ENCODE assay signal across 8 cellular contexts in the genomic region with DNA sequence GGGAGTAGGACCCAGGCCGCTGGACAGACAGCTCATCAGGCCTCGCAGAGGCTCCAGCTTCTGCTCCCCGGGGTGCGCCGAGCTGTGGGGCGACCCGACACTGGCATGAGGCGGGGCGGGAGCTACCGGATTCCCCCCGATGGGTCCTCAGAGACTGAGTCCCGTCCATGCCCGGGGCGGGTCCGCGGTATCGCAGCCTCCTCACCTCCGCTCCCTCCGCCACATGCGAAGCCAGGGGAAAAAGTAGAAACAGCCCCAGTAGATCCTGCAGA. TPM values are rescaled to one million over a fixed set of nuclear protein-coding genes. Genes with fewer than 3 reads are reported as not detected.
DNase-seq lines count a peak whose midpoint lies in the region; ATAC-seq, FAIRE-seq and TF ChIP-seq lines count a peak whose summit lies in the region.

No MANE protein-coding gene starts in this region.

- H3K79me1 ChIP-seq in H9 (ENCODE audit: insufficient read depth, low read depth, low read length, poor library complexity, severe bottlenecking): no peaks in the 10 kb centered on the region

- H3K36me3 ChIP-seq in CD4-positive, CD25-positive, alpha-beta regulatory T cell (ENCODE audit: control insufficient read depth, insufficient read depth, low read length): no peaks in the 10 kb centered on the region
- peaks cover 0 to 4% of the 10 kb centered on the region in 2 donors for H3K36me3 ChIP-seq in kidney (ENCODE audit: control insufficient read depth in 1 of 2, insufficient read depth in 2 of 2, low read length in 2 of 2)
- H3K36me3 ChIP-seq in tibial nerve: peaks cover 0 to 51% (median 0%) of the 10 kb centered on the region in 3 donors

- H4K5ac ChIP-seq in H9 (ENCODE audit: insufficient read length, low read depth, low read length): no peak overlapping the region

- peaks cover 0 to 7% (median 3%) of the 10 kb centered on the region in 7 donors for H3K9me3 Mint-ChIP-seq in CD4-positive, CD25-positive, alpha-beta regulatory T cell
- H3K9me3 Mint-ChIP-seq in H9: peaks cover 10 to 13% of the 10 kb centered on the region in 2 experiments
- H3K9me3 Mint-ChIP-seq in activated CD4-positive, alpha-beta memory T cell treated with anti-CD3 and anti-CD28 coated beads for 36 hours: peaks cover 17% of the 10 kb centered on the region

- H4K20me1 ChIP-seq in H9 (ENCODE audit: control insufficient read depth, insufficient read depth, insufficient read length): no peaks in the 10 kb centered on the region

- no peak overlapping the region for H2BK5ac ChIP-seq in H9 (ENCODE audit: insufficient read length, low read length)

- no peak overlapping the region for H2BK12ac ChIP-seq in H9 (ENCODE audit: insufficient read length, low read depth, low read length)

- peaks cover 37% of the 10 kb centered on the region for H3K4me1 ChIP-seq in CD4-positive, CD25-positive, alpha-beta regulatory T cell (ENCODE audit: control insufficient read depth, insufficient read depth, low read length, poor library complexity, severe bottlenecking)
- no peaks in the 10 kb centered on the region for H3K4me1 ChIP-seq in H9 (ENCODE audit: insufficient read depth, low read length)
- peaks cover 0 to 2% of the 10 kb centered on the region in 2 donors for H3K4me1 ChIP-seq in kidney (ENCODE audit: control insufficient read depth in 1 of 2, insufficient read depth in 1 of 2, low read depth in 1 of 2, low read length in 2 of 2)
- peaks cover 0 to 30% (median 7%) of the 10 kb centered on the region in 4 donors for H3K4me1 ChIP-seq in tibial nerve

- no peak overlapping the region for H2AK5ac ChIP-seq in H9 (ENCODE audit: insufficient read length, low read length)

- no peak for TF ChIP-seq EP300 in tibial nerve (IDR thresholded peaks at IDR 0.05)

- H3K4me1 Mint-ChIP-seq in CD4-positive, CD25-positive, alpha-beta regulatory T cell: peaks cover 10 to 64% (median 36%) of the 10 kb centered on the region in 4 donors
- peaks cover 7 to 8% of the 10 kb centered on the region in 2 experiments for H3K4me1 Mint-ChIP-seq in H9
- H3K4me1 Mint-ChIP-seq in activated CD4-positive, alpha-beta memory T cell treated with anti-CD3 and anti-CD28 coated beads for 36 hours (ENCODE audit: low read depth): peaks cover 47% of the 10 kb centered on the region

- CTCF ChIA-PET in activated CD4-positive, alpha-beta memory T cell treated with anti-CD3 and anti-CD28 coated beads for 36 hours (lab: Charles Lee): interaction anchor here (0.8 to 5.0 kb wide), 8 partner anchors 9 to 447 kb away, joined by 3 to 46 read pairs (median 8); partner anchors contain the start of genes GALT and SIGMAR1

- H4K91ac ChIP-seq in H9 (ENCODE audit: insufficient read length, low read depth, low read length): no peak overlapping the region

- H3K27me3 Mint-ChIP-seq in CD4-positive, CD25-positive, alpha-beta regulatory T cell: peaks cover 5% of the 10 kb centered on the region
- H3K27me3 Mint-ChIP-seq in H9 (ENCODE audit: low read depth): peaks cover 6% of the 10 kb centered on the region
- H3K27me3 Mint-ChIP-seq in activated CD4-positive, alpha-beta memory T cell treated with anti-CD3 and anti-CD28 coated beads for 36 hours: no peaks in the 10 kb centered on the region

- intact Hi-C loops in activated CD4-positive, alpha-beta memory T cell treated with anti-CD3 and anti-CD28 coated beads for 36 hours (cut with micrococcal nuclease): loop anchor here (1.0 to 5.0 kb wide), 5 partner anchors 38 to 447 kb away; partner anchors contain the start of genes DNAI1, DNAJB5, FAM219A and RPP25L
- intact Hi-C loops in kidney (cut with DNase I): no loop called here

- H3K4me3 Mint-ChIP-seq in CD4-positive, CD25-positive, alpha-beta regulatory T cell: peak overlapping the region; percentile 85 to 94 (median 93)
- H3K4me3 Mint-ChIP-seq in H9: peak overlapping the region; percentile 88 to 92
- H3K4me3 Mint-ChIP-seq in activated CD4-positive, alpha-beta memory T cell treated with anti-CD3 and anti-CD28 coated beads for 36 hours: peak overlapping the region; percentile 78

- no peak overlapping the region for H3K4me3 ChIP-seq in CD4-positive, CD25-positive, alpha-beta regulatory T cell (ENCODE audit: low read depth, low read length)
- H3K4me3 ChIP-seq in kidney (ENCODE audit: low read length in 2 of 2) (peak overlapping the region; percentile 65 to 76), tibial nerve (peak overlapping the region; percentile 75 to 89 (median 86))

- POLR2A ChIA-PET in activated CD4-positive, alpha-beta memory T cell treated with anti-CD3 and anti-CD28 coated beads for 36 hours (lab: Charles Lee): interaction anchor here (0.5 to 1.7 kb wide), 4 partner anchors 9 to 27 kb away, joined by 3 to 5 read pairs (median 3); partner anchors contain the start of genes GALT, IL11RA and SIGMAR1

- peak overlapping the region; percentile 98 for H3K27ac ChIP-seq in CD4-positive, CD25-positive, alpha-beta regulatory T cell (ENCODE audit: insufficient read depth, low read length, poor library complexity, severe bottlenecking)
- H3K27ac ChIP-seq in H9 (ENCODE audit: insufficient read length, low read depth, low read length): no peak overlapping the region
- peak overlapping the region; percentile 73 to 76 for H3K27ac ChIP-seq in kidney (ENCODE audit: low read depth in 2 of 2, low read length in 2 of 2)
- peak overlapping the region; percentile 99 to 100 (median 100) for H3K27ac ChIP-seq in tibial nerve

- no peak overlapping the region for H2BK20ac ChIP-seq in H9 (ENCODE audit: low read depth, low read length, poor library complexity, severe bottlenecking)

- no peak overlapping the region for H3T11ph ChIP-seq in H9 (ENCODE audit: low read length)

- DNase-seq in CD4-positive, CD25-positive, alpha-beta regulatory T cell: no peak
- DNase-seq in H9 (no peak), kidney (no peak), tibial nerve (ENCODE audit: low spot score in 2 of 2) (no peak), mucosa of gallbladder (ENCODE audit: low spot score) (no peak)
- no peak for DNase-seq in activated CD4-positive, alpha-beta memory T cell treated with anti-CD3 and anti-CD28 coated beads for 36 hours
- no peak for DNase-seq in stimulated activated CD4-positive, alpha-beta T cell treated with anti-CD3 and anti-CD28 coated beads, Interleukin-15, amount 100 ng/mL, for 24 hours

- H2BK15ac ChIP-seq in H9 (ENCODE audit: low read depth, low read length): no peak overlapping the region

- FAIRE-seq in kidney (lab: Jason Lieb, UNC): no peak

- H3K18ac ChIP-seq in H9 (ENCODE audit: insufficient read length, low read depth, low read length): no peak overlapping the region

- peak overlapping the region; percentile 97 to 98 (median 97) for H3K27ac Mint-ChIP-seq in CD4-positive, CD25-positive, alpha-beta regulatory T cell
- H3K27ac Mint-ChIP-seq in H9: no peak overlapping the region
- H3K27ac Mint-ChIP-seq in activated CD4-positive, alpha-beta memory T cell treated with anti-CD3 and anti-CD28 coated beads for 36 hours: no peak overlapping the region

- no peak overlapping the region for H2AFZ ChIP-seq in H9 (ENCODE audit: low read length)

- H3K9ac ChIP-seq in H9 (ENCODE audit: extremely low read depth, insufficient read length, low read length): no peak overlapping the region
- H3K9ac ChIP-seq in kidney (ENCODE audit: low read length in 2 of 2): peak overlapping the region; percentile 52 to 62

- TF ChIP-seq CTCF in H9 (conservative IDR thresholded peaks at IDR 0.05): no peak
- no peak for TF ChIP-seq CTCF in kidney (IDR thresholded peaks at IDR 0.05; ENCODE audit: borderline replicate concordance, extremely low read depth, insufficient read depth)
- peak in 1 of 5 experiments; percentile 11 for TF ChIP-seq CTCF in tibial nerve (IDR thresholded peaks at IDR 0.05)

- H3K36me3 Mint-ChIP-seq in CD4-positive, CD25-positive, alpha-beta regulatory T cell: peaks cover 18% of the 10 kb centered on the region
- H3K36me3 Mint-ChIP-seq in H9 (ENCODE audit: insufficient read depth in 1 of 3, low read depth in 3 of 3): peaks cover 24 to 25% (median 24%) of the 10 kb centered on the region in 3 experiments
- H3K36me3 Mint-ChIP-seq in activated CD4-positive, alpha-beta memory T cell treated with anti-CD3 and anti-CD28 coated beads for 36 hours: peaks cover 14% of the 10 kb centered on the region

- no peaks in the 10 kb centered on the region for H3K79me2 ChIP-seq in H9 (ENCODE audit: insufficient read depth, low read length)

- H3K4me2 ChIP-seq in H9 (ENCODE audit: insufficient read depth, insufficient read length, low read length): peak overlapping the region; percentile 87

- H2BK120ac ChIP-seq in H9 (ENCODE audit: low read depth, low read length, poor library complexity, severe bottlenecking): no peak overlapping the region

- peak in 1 of 2 donors; percentile 7 for ATAC-seq in CD4-positive, CD25-positive, alpha-beta regulatory T cell (ENCODE audit: low read depth in 2 of 2)
- ATAC-seq in GM18870 (IDR thresholded peaks at IDR 0.05; ENCODE audit: unreplicated experiment): no peak

- H3K23ac ChIP-seq in H9 (ENCODE audit: insufficient read length, low read depth, low read length): no peak overlapping the region

- TF ChIP-seq POLR2A in tibial nerve (IDR thresholded peaks at IDR 0.05): no peak

- no peak overlapping the region for H3K56ac ChIP-seq in H9 (ENCODE audit: insufficient read length, low read depth, low read length)

- no peaks in the 10 kb centered on the region for H3K27me3 ChIP-seq in CD4-positive, CD25-positive, alpha-beta regulatory T cell (ENCODE audit: control insufficient read depth, insufficient read depth, low read length)
- H3K27me3 ChIP-seq in H9 (ENCODE audit: insufficient read depth, low read length) (no peaks in the 10 kb centered on the region), tibial nerve (no peaks in the 10 kb centered on the region)

- WGBS in H9 (ENCODE audit: extremely low coverage, insufficient read length, low lambda C conversion rate): no CpG with 5 or more reads among the region's 20 CpGs
- 0 to 1% methylated on average over 14 to 17 of the region's 20 CpGs for WGBS in tibial nerve, 2 donors

- no peak overlapping the region for H3K4ac ChIP-seq in H9 (ENCODE audit: low read depth, low read length)

- no peak overlapping the region for H4K8ac ChIP-seq in H9 (replicated peaks; ENCODE audit: insufficient read length, low read depth, low read length)

- H3K9me3 ChIP-seq in CD4-positive, CD25-positive, alpha-beta regulatory T cell (ENCODE audit: control insufficient read depth in 2 of 2, low read length in 2 of 2): peaks cover 2 to 7% of the 10 kb centered on the region in 2 experiments
- H3K9me3 ChIP-seq in H9 (ENCODE audit: control insufficient read depth, low read depth, low read length): no peaks in the 10 kb centered on the region
- H3K9me3 ChIP-seq in kidney (ENCODE audit: control insufficient read depth in 1 of 2, low read length in 2 of 2): no peaks in the 10 kb centered on the region
- H3K9me3 ChIP-seq in tibial nerve: no peaks in the 10 kb centered on the region

- H3K14ac ChIP-seq in H9 (ENCODE audit: insufficient read depth, low read length): no peak overlapping the region

- peaks cover 13% of the 10 kb centered on the region for H3K23me2 ChIP-seq in H9 (ENCODE audit: insufficient read length, low read depth, low read length, poor library complexity, severe bottlenecking)

RNA-seq across cellular contexts. Expression of gene CCL27, which starts 2.6 kb away (rescaled TPM):
- not detected for total RNA-seq in CD4-positive, CD25-positive, alpha-beta regulatory T cell
- polyA plus RNA-seq in CD4-positive, CD25-positive, alpha-beta regulatory T cell: under 1 TPM in 1 of 4 donors, not detected in 3; 0.28 TPM
- 0.28 and 1.0 TPM in 2 replicates for total RNA-seq in H9 (2021)
- total RNA-seq in activated CD4-positive, alpha-beta memory T cell treated with anti-CD3 and anti-CD28 coated beads for 36 hours: under 1 TPM in 1 of 2 experiments, not detected in 1; 0.80 TPM
- total RNA-seq in kidney: not detected
- not detected for polyA plus RNA-seq in kidney (ENCODE audit: insufficient read depth, low read depth, low replicate concordance)
- 10 to 100 TPM in 1 of 4 donors, not detected in 3; 45.1 TPM for total RNA-seq in tibial nerve
- not detected for total RNA-seq in mucosa of gallbladder

RNA-seq across cellular contexts. Expression of gene IL11RA, which starts 13.1 kb away (rescaled TPM):
- total RNA-seq in CD4-positive, CD25-positive, alpha-beta regulatory T cell: 228 TPM
- 10 to 100 TPM in 2 of 4 donors, 1 to 10 TPM in 2; 7.3 to 12.3 (median 9.6) TPM for polyA plus RNA-seq in CD4-positive, CD25-positive, alpha-beta regulatory T cell
- total RNA-seq in H9 (2021): 8.7 and 8.9 TPM in 2 replicates
- total RNA-seq in activated CD4-positive, alpha-beta memory T cell treated with anti-CD3 and anti-CD28 coated beads for 36 hours: 10 to 100 TPM; 19.3 to 22.1 TPM
- total RNA-seq in kidney: 15.2 TPM
- polyA plus RNA-seq in kidney (ENCODE audit: insufficient read depth, low read depth, low replicate concordance): 17.7 TPM
- total RNA-seq in tibial nerve: 10 to 100 TPM; 27.3 to 48.8 (median 39.6) TPM
- 37.0 TPM for total RNA-seq in mucosa of gallbladder

RNA-seq across cellular contexts. Expression of gene GALT, which starts 18.6 kb away (rescaled TPM):
- total RNA-seq in CD4-positive, CD25-positive, alpha-beta regulatory T cell: 222 TPM
- polyA plus RNA-seq in CD4-positive, CD25-positive, alpha-beta regulatory T cell: 10 to 100 TPM; 56.1 to 67.0 (median 60.1) TPM
- total RNA-seq in H9 (2021) (39.2 and 41.5 TPM in 2 replicates), kidney (49.2 TPM), tibial nerve (10 to 100 TPM; 38.5 to 75.3 (median 63.7) TPM), mucosa of gallbladder (63.6 TPM)
- total RNA-seq in activated CD4-positive, alpha-beta memory T cell treated with anti-CD3 and anti-CD28 coated beads for 36 hours: 10 to 100 TPM; 56.0 to 59.2 TPM
- 83.7 TPM for polyA plus RNA-seq in kidney (ENCODE audit: insufficient read depth, low read depth, low replicate concordance)

RNA-seq across cellular contexts. Expression of gene CCL19, which starts 26.0 kb away (rescaled TPM):
- not detected for total RNA-seq in CD4-positive, CD25-positive, alpha-beta regulatory T cell
- not detected for polyA plus RNA-seq in CD4-positive, CD25-positive, alpha-beta regulatory T cell
- total RNA-seq in H9 (2021): not detected in 2 replicates
- not detected for total RNA-seq in activated CD4-positive, alpha-beta memory T cell treated with anti-CD3 and anti-CD28 coated beads for 36 hours
- total RNA-seq in kidney: 60.8 TPM
- polyA plus RNA-seq in kidney (ENCODE audit: insufficient read depth, low read depth, low replicate concordance): 11.4 TPM
- not detected for total RNA-seq in tibial nerve
- 4.1 TPM for total RNA-seq in mucosa of gallbladder

RNA-seq across cellular contexts. Expression of gene SIGMAR1, which starts 27.5 kb away (rescaled TPM):
- 34.1 TPM for total RNA-seq in CD4-positive, CD25-positive, alpha-beta regulatory T cell
- polyA plus RNA-seq in CD4-positive, CD25-positive, alpha-beta regulatory T cell: 100 to 1,000 TPM; 107 to 130 (median 119) TPM
- total RNA-seq in H9 (2021) (68.2 and 68.3 TPM in 2 replicates), kidney (40.6 TPM), tibial nerve (100 to 1,000 TPM in 2 of 4 donors, 10 to 100 TPM in 2; 92.6 to 128 (median 107) TPM), mucosa of gallbladder (77.1 TPM)
- 10 to 100 TPM; 65.9 to 67.6 TPM for total RNA-seq in activated CD4-positive, alpha-beta memory T cell treated with anti-CD3 and anti-CD28 coated beads for 36 hours
- 43.3 TPM for polyA plus RNA-seq in kidney (ENCODE audit: insufficient read depth, low read depth, low replicate concordance)

Comparison
In these comparisons a context has a peak if more than half of its experiments do, and no peak if none do; other contexts are left out.
1. H3K27ac Mint-ChIP-seq: peak in CD4-positive, CD25-positive, alpha-beta regulatory T cell (3 of 3); none in H9 (0 of 3) and activated CD4-positive, alpha-beta memory T cell treated with anti-CD3 and anti-CD28 coated beads for 36 hours (single experiment).
2. Peak in every context shown above with its lines, with median percentiles within 50 percentile points of each other: H3K4me3 Mint-ChIP-seq.